In genomic region chr5:17189381-17190036, GRCh38 we compare ENCODE assay signal across 8 cellular contexts. TPM values are rescaled to one million over a fixed set of nuclear protein-coding genes. Genes with fewer than 3 reads are reported as not detected.
DNase-seq lines count a peak whose midpoint lies in the region; ATAC-seq and TF ChIP-seq lines count a peak whose summit lies in the region.

No MANE protein-coding gene starts in this region.

- no peak overlapping the region for H3K9ac ChIP-seq in KMS-11
- H3K9ac ChIP-seq in trophoblast cell (ENCODE audit: low read length), result no peak overlapping the region

- no peak overlapping the region for H4K12ac ChIP-seq in trophoblast cell (ENCODE audit: low read depth, low read length)

- TF ChIP-seq CTCF in Caco-2 (IDR thresholded peaks at IDR 0.05; ENCODE audit: insufficient read depth in 1 of 2, low read depth in 1 of 2, low read length in 1 of 2, severe bottlenecking in 1 of 2, unreplicated experiment in 1 of 2) (peak; percentile 77 to 92), KMS-11 (conservative IDR thresholded peaks at IDR 0.05; ENCODE audit: low read depth, low read length) (peak; percentile 95), Panc1 (IDR thresholded peaks at IDR 0.05) (peak; percentile 89)

- H3K27ac Mint-ChIP-seq in Caco-2 (ENCODE audit: unreplicated experiment), result peak overlapping the region; percentile 65
- H3K27ac Mint-ChIP-seq in activated T-cell treated with anti-CD3 and anti-CD28 coated beads, Interleukin-2, amount 50 U/mL, for 72 hours, result no peak overlapping the region

- no peaks in the 10 kb centered on the region for H3K36me3 Mint-ChIP-seq in Caco-2 (ENCODE audit: insufficient read depth, unreplicated experiment)
- H3K36me3 Mint-ChIP-seq in activated T-cell treated with anti-CD3 and anti-CD28 coated beads, Interleukin-2, amount 50 U/mL, for 72 hours (ENCODE audit: insufficient read depth in 2 of 2), result no peaks in the 10 kb centered on the region

- H3K9me3 ChIP-seq in Caco-2, result no peaks in the 10 kb centered on the region
- H3K9me3 ChIP-seq in Panc1 (ENCODE audit: control insufficient read depth, insufficient read depth, low read depth, low read length), result no peaks in the 10 kb centered on the region
- no peaks in the 10 kb centered on the region for H3K9me3 ChIP-seq in trophoblast cell (ENCODE audit: insufficient read depth, low read depth, low read length)
- H3K9me3 ChIP-seq in aorta (ENCODE audit: control insufficient read depth, low read length), result no peaks in the 10 kb centered on the region

- no peak overlapping the region for H3K4me3 Mint-ChIP-seq in Caco-2 (ENCODE audit: unreplicated experiment)
- no peak overlapping the region for H3K4me3 Mint-ChIP-seq in activated T-cell treated with anti-CD3 and anti-CD28 coated beads, Interleukin-2, amount 50 U/mL, for 72 hours

- H3K23ac ChIP-seq in trophoblast cell (ENCODE audit: low read length), result no peak overlapping the region

- no peak overlapping the region for H2BK12ac ChIP-seq in trophoblast cell (ENCODE audit: low read length)

- no peak overlapping the region for H2BK120ac ChIP-seq in trophoblast cell (ENCODE audit: insufficient read depth, low read length, poor library complexity)

- CTCF ChIA-PET in Caco-2 (lab: Charles Lee) (interaction anchor here (0.7 to 2.3 kb wide), 15 partner anchors 9 to 499 kb away, joined by 3 to 11 read pairs (median 3); no protein-coding TSS in a partner anchor), Panc1 (lab: Charles Lee) (interaction anchor here (0.5 to 1.8 kb wide), 14 partner anchors 9 to 577 kb away, joined by 3 to 9 read pairs (median 4); no protein-coding TSS in a partner anchor)

- intact Hi-C loops in Caco-2 (cut with micrococcal nuclease; ENCODE audit: unreplicated experiment) (loop anchor here (1.0 to 5.0 kb wide), 8 partner anchors 20 to 499 kb away; no protein-coding TSS in a partner anchor), Panc1 (cut with micrococcal nuclease; ENCODE audit: unreplicated experiment) (loop anchor here (1.0 to 10.0 kb wide), 3 partner anchors 255 to 495 kb away; no protein-coding TSS in a partner anchor), aorta (cut with DNase I) (loop anchor here (2.0 to 10.0 kb wide), 7 partner anchors 57 to 705 kb away; partner anchors contain the start of gene MYO10 (in 2 of the 2))

- peaks cover 28% of the 10 kb centered on the region for H3K4me1 Mint-ChIP-seq in Caco-2 (ENCODE audit: low read depth, unreplicated experiment)
- H3K4me1 Mint-ChIP-seq in activated T-cell treated with anti-CD3 and anti-CD28 coated beads, Interleukin-2, amount 50 U/mL, for 72 hours (ENCODE audit: low read depth), result peaks cover 5% of the 10 kb centered on the region

- no peaks in the 10 kb centered on the region for H3K79me2 ChIP-seq in KMS-11 (ENCODE audit: insufficient read depth, low read depth)
- H3K79me2 ChIP-seq in trophoblast cell (ENCODE audit: control insufficient read depth, insufficient read depth, low read length, poor library complexity), result no peaks in the 10 kb centered on the region

- peak; percentile 77 for ATAC-seq in GM21367 (IDR thresholded peaks at IDR 0.05; ENCODE audit: unreplicated experiment)
- ATAC-seq in Panc1, result peak; percentile 90
- ATAC-seq in activated T-cell treated with anti-CD3 and anti-CD28 coated beads, Interleukin-2, amount 50 U/mL, for 72 hours (replicated peaks in 1 of 2), result peak; percentile 60
- ATAC-seq in aorta (ENCODE audit: low FRiP score), result peak; percentile 69

- peaks cover 2% of the 10 kb centered on the region for H3K79me1 ChIP-seq in trophoblast cell (ENCODE audit: low read length)

- H2AFZ ChIP-seq in KMS-11 (ENCODE audit: low read depth), result 0 out of 2 replicates have a peak overlapping the region, but pooled peaks have one; percentile 9
- no peak overlapping the region for H2AFZ ChIP-seq in trophoblast cell (ENCODE audit: insufficient read depth, low read length, poor library complexity)

- H3K9me3 Mint-ChIP-seq in Caco-2 (ENCODE audit: unreplicated experiment), result no peaks in the 10 kb centered on the region
- H3K9me3 Mint-ChIP-seq in activated T-cell treated with anti-CD3 and anti-CD28 coated beads, Interleukin-2, amount 50 U/mL, for 72 hours, result no peaks in the 10 kb centered on the region

- H3K27me3 ChIP-seq in Caco-2 (replicated peaks; ENCODE audit: control insufficient read depth, insufficient read depth, low read length), result no peaks in the 10 kb centered on the region
- H3K27me3 ChIP-seq in KMS-11 (ENCODE audit: insufficient read depth, low read depth), result no peaks in the 10 kb centered on the region
- no peaks in the 10 kb centered on the region for H3K27me3 ChIP-seq in Panc1 (ENCODE audit: control insufficient read depth, insufficient read depth, low read length)
- H3K27me3 ChIP-seq in trophoblast cell (ENCODE audit: insufficient read depth, low read length), result no peaks in the 10 kb centered on the region
- H3K27me3 ChIP-seq in aorta (ENCODE audit: control insufficient read depth in 1 of 2, insufficient read depth in 2 of 2, low read length in 1 of 2), result no peaks in the 10 kb centered on the region

- H3K4me1 ChIP-seq in Caco-2, result peaks cover 21% of the 10 kb centered on the region
- peaks cover 5% of the 10 kb centered on the region for H3K4me1 ChIP-seq in KMS-11 (ENCODE audit: low read depth, poor library complexity, severe bottlenecking)
- peaks cover 14% of the 10 kb centered on the region for H3K4me1 ChIP-seq in Panc1 (ENCODE audit: control insufficient read depth, insufficient read depth, low read length)
- H3K4me1 ChIP-seq in trophoblast cell (ENCODE audit: control insufficient read depth in 1 of 2, insufficient read depth in 2 of 2, low read length in 2 of 2), result peaks cover 6% of the 10 kb centered on the region in 2 experiments
- H3K4me1 ChIP-seq in aorta (ENCODE audit: control insufficient read depth in 1 of 2, insufficient read depth in 2 of 2, low read length in 2 of 2), result no peaks in the 10 kb centered on the region

- no peak overlapping the region for H3K4ac ChIP-seq in trophoblast cell (ENCODE audit: low read depth, low read length)

- no peak overlapping the region for H3K14ac ChIP-seq in trophoblast cell (ENCODE audit: low read length)

- H3K4me2 ChIP-seq in KMS-11 (no peak overlapping the region), trophoblast cell (ENCODE audit: low read length) (no peak overlapping the region)

- H4K8ac ChIP-seq in trophoblast cell (ENCODE audit: low read depth, low read length), result no peak overlapping the region

- POLR2A ChIA-PET in Caco-2 (lab: Charles Lee) (interaction anchor here (1.1 kb wide), 1 partner anchor 253 kb away, joined by 4 read pairs; the partner anchor contains the start of gene MYO10), Panc1 (lab: Charles Lee) (no interaction called here)

- WGBS in trophoblast cell (ENCODE audit: extremely low coverage, insufficient coverage, insufficient read length), result no CpG with 5 or more reads among the region's 13 CpGs
- 44 to 52% methylated on average over 13 of the region's 13 CpGs for WGBS in aorta, 2 donors

- no peak overlapping the region for H3K27ac ChIP-seq in KMS-11
- H3K27ac ChIP-seq in Panc1 (ENCODE audit: low read length), result peak overlapping the region; percentile 15; the same call in 1 of the 2 replicates
- H3K27ac ChIP-seq in trophoblast cell (ENCODE audit: low read depth, low read length), result no peak overlapping the region
- no peak overlapping the region for H3K27ac ChIP-seq in aorta (ENCODE audit: low read depth in 1 of 2, low read length in 2 of 2)

- no peak overlapping the region for H3K18ac ChIP-seq in trophoblast cell (ENCODE audit: low read length)

- BruUV-seq in Caco-2 (replicated peaks; lab: Mats Ljungman, UMichigan) (no TSS peak), Panc1 (replicated peaks; lab: Mats Ljungman, UMichigan) (no TSS peak)

- H2AK5ac ChIP-seq in trophoblast cell (ENCODE audit: low read length), result no peak overlapping the region

- H4K20me1 ChIP-seq in KMS-11 (ENCODE audit: insufficient read depth), result no peaks in the 10 kb centered on the region

- H3K4me3 ChIP-seq in Caco-2 (ENCODE audit: low read depth, low read length) (no peak overlapping the region), KMS-11 (IDR thresholded peaks at IDR 0.05; ENCODE audit: insufficient read depth, low read depth, low read length) (no peak overlapping the region), Panc1 (ENCODE audit: low read depth in 2 of 2, low read length in 2 of 2) (peak overlapping the region in 1 of 2 experiments; percentile 36; a peak in 2 of 4 replicates), trophoblast cell (ENCODE audit: low read depth, low read length) (no peak overlapping the region), aorta (ENCODE audit: low read length in 2 of 2) (no peak overlapping the region)

- no peaks in the 10 kb centered on the region for H3K27me3 Mint-ChIP-seq in Caco-2 (ENCODE audit: insufficient read depth, unreplicated experiment)
- H3K27me3 Mint-ChIP-seq in activated T-cell treated with anti-CD3 and anti-CD28 coated beads, Interleukin-2, amount 50 U/mL, for 72 hours (ENCODE audit: low read depth), result peaks cover 22% of the 10 kb centered on the region

- H3K36me3 ChIP-seq in Caco-2 (ENCODE audit: control insufficient read depth, insufficient read depth, low read length) (no peaks in the 10 kb centered on the region), KMS-11 (ENCODE audit: insufficient read depth) (no peaks in the 10 kb centered on the region), Panc1 (ENCODE audit: control insufficient read depth, insufficient read depth, low read length) (no peaks in the 10 kb centered on the region), trophoblast cell (ENCODE audit: control insufficient read depth in 1 of 2, insufficient read depth in 2 of 2, low read length in 2 of 2) (no peaks in the 10 kb centered on the region), aorta (ENCODE audit: control insufficient read depth in 1 of 2, insufficient read depth in 2 of 2, low read length in 1 of 2) (no peaks in the 10 kb centered on the region)

- H2BK5ac ChIP-seq in trophoblast cell (ENCODE audit: low read depth, low read length, poor library complexity), result no peak overlapping the region

- no peak overlapping the region for H4K91ac ChIP-seq in trophoblast cell (ENCODE audit: low read depth, low read length)

- in situ Hi-C loops in Panc1 (cut with HindIII; ENCODE audit: low pct_unique_long_range_greater_than_20kb, low sequenced_read_pairs), result no loop called here

- DNase-seq in Caco-2 (peak; percentile 78 to 81), Panc1 (ENCODE audit: low read depth, low spot score) (peak; percentile 86), foreskin melanocyte (peak; percentile 83), trophoblast cell (peak; percentile 81 to 90), aorta (peak; percentile 80 to 90)
- DNase-seq in activated T-cell treated with anti-CD3 and anti-CD28 coated beads, Interleukin-2, amount 50 U/mL, for 72 hours, result peak; percentile 64 to 72

RNA-seq across cellular contexts. Expression of gene BASP1, which starts 27.9 kb away (rescaled TPM):
- 73.5 and 78.1 TPM in 2 replicates for total RNA-seq in Caco-2 (2022)
- 217 TPM for total RNA-seq in Panc1 (2021; ENCODE audit: unreplicated experiment)
- 126 TPM for polyA plus RNA-seq in Panc1 (2012; ENCODE audit: insufficient read length)
- total RNA-seq in activated T-cell treated with anti-CD3 and anti-CD28 coated beads, Interleukin-2, amount 50 U/mL, for 72 hours, result 1 to 10 TPM; 1.2 to 1.8 TPM
- polyA plus RNA-seq in trophoblast cell (2013), result 550 and 590 TPM in 2 replicates
- total RNA-seq in aorta, result 10 to 100 TPM; 45.6 to 51.5 TPM
- 10 to 100 TPM; 30.1 to 53.0 TPM for polyA plus RNA-seq in aorta

Comparison
In these comparisons a context has a peak if more than half of its experiments do, and no peak if none do; other contexts are left out.
1. RNA of gene BASP1, which starts 27.9 kb away (total RNA-seq): 217 TPM in Panc1 (single experiment), 73.5 to 78.1 TPM in Caco-2 and 45.6 to 51.5 TPM in aorta; 1.2 to 1.8 TPM in activated T-cell treated with anti-CD3 and anti-CD28 coated beads, Interleukin-2, amount 50 U/mL, for 72 hours; every median in the first group is over 10 times any median in the second.
2. Peak in every context shown above with its lines, with median percentiles within 50 percentile points of each other: DNase-seq, CTCF ChIP-seq and ATAC-seq.